ENCODE assay signal across 8 cellular contexts in the genomic region with DNA sequence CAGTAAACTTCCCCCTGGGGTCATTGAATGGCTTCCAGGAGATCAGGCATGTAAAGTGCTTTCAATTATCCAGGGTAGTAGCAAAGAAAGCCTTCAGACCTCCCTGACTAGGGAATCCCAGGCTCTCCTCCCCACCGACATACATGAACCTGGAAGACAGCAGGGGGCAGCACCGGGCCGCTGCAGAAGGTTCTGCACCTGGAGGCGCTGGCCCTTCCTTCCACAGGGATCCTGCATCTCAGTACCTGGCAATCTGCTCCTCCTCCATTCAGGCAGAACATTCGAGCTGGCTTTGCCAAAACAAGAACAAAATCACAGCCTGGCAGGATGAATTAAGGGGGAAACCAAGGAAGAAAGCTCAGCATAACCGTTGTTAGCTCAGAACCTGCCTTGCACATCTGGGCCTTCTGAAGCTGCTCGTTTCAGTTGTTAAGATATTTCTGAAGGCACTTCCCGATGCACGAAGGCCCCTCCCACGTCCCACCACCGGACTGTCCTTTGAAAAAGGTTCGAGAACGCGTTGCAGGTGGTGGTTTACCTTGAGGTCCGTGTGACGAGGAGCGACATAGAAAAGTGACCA.
DNase-seq lines count a peak whose midpoint lies in the region; ATAC-seq and TF ChIP-seq lines count a peak whose summit lies in the region.

No MANE protein-coding gene starts in this region.

- H3K36me3 ChIP-seq in body of pancreas (replicated peaks in 1 of 2; ENCODE audit: insufficient read depth in 1 of 2, low read depth in 2 of 2), result no peaks in the 10 kb centered on the region

- H3K27ac Mint-ChIP-seq in stimulated activated effector memory CD8-positive, alpha-beta T cell treated with anti-CD3 and anti-CD28 coated beads, Interleukin-12 subunit alpha, Interleukin-12 subunit beta, amount 100 ng/mL, for 72 hours, result no peak overlapping the region

- H3K4me1 ChIP-seq in body of pancreas, result no peaks in the 10 kb centered on the region

- H3K9me3 Mint-ChIP-seq in stimulated activated effector memory CD8-positive, alpha-beta T cell treated with anti-CD3 and anti-CD28 coated beads, Interleukin-12 subunit alpha, Interleukin-12 subunit beta, amount 100 ng/mL, for 72 hours, result no peaks in the 10 kb centered on the region

- H3K4me1 Mint-ChIP-seq in stimulated activated effector memory CD8-positive, alpha-beta T cell treated with anti-CD3 and anti-CD28 coated beads, Interleukin-12 subunit alpha, Interleukin-12 subunit beta, amount 100 ng/mL, for 72 hours, result peaks cover 29% of the 10 kb centered on the region

- no peak for ATAC-seq in body of pancreas
- ATAC-seq in left lobe of liver, result peak; percentile 94
- ATAC-seq in stimulated activated effector memory CD8-positive, alpha-beta T cell treated with anti-CD3 and anti-CD28 coated beads, Interleukin-12 subunit alpha, Interleukin-12 subunit beta, amount 100 ng/mL, for 72 hours, result no peak
- ATAC-seq in GM18867 (IDR thresholded peaks at IDR 0.05; ENCODE audit: unreplicated experiment), result no peak
- no peak for ATAC-seq in HG03565 (IDR thresholded peaks at IDR 0.05; ENCODE audit: unreplicated experiment)

- TF ChIP-seq CTCF in NB4 (IDR thresholded peaks at IDR 0.05; ENCODE audit: low read depth, low read length) (peak; percentile 61), body of pancreas (IDR thresholded peaks at IDR 0.05) (peak; percentile 42 to 57 (median 44))

- DNase-seq in NCI-H2196 (lab: John Stamatoyannopoulos, UW; ENCODE audit: unreplicated experiment) (peak; percentile 62), NCI-H2196 treated with DMSO at 0.1 percent for 48 hours (lab: John Stamatoyannopoulos, UW; ENCODE audit: unreplicated experiment) (no peak), NB4 (ENCODE audit: low read depth) (peak; percentile 27), body of pancreas (peak; percentile 49 to 73 (median 60)), left lobe of liver (ENCODE audit: low spot score) (peak; percentile 62)
- no peak for DNase-seq in stimulated activated effector memory CD8-positive, alpha-beta T cell treated with anti-CD3 and anti-CD28 coated beads, Interleukin-12 subunit alpha, Interleukin-12 subunit beta, amount 100 ng/mL, for 72 hours (ENCODE audit: low spot score in 2 of 2)

- H3K27me3 ChIP-seq in body of pancreas, result peaks cover 0 to 8% of the 10 kb centered on the region in 2 donors

- no peak overlapping the region for H3K27ac ChIP-seq in body of pancreas

- no peak overlapping the region for H3K4me3 ChIP-seq in NB4 (ENCODE audit: low read depth, low read length)
- no peak overlapping the region for H3K4me3 ChIP-seq in body of pancreas

- no peak overlapping the region for H3K4me3 Mint-ChIP-seq in stimulated activated effector memory CD8-positive, alpha-beta T cell treated with anti-CD3 and anti-CD28 coated beads, Interleukin-12 subunit alpha, Interleukin-12 subunit beta, amount 100 ng/mL, for 72 hours

- H3K36me3 Mint-ChIP-seq in stimulated activated effector memory CD8-positive, alpha-beta T cell treated with anti-CD3 and anti-CD28 coated beads, Interleukin-12 subunit alpha, Interleukin-12 subunit beta, amount 100 ng/mL, for 72 hours, result no peaks in the 10 kb centered on the region

- no peaks in the 10 kb centered on the region for H3K9me3 ChIP-seq in body of pancreas

- WGBS in body of pancreas, 2 donors, result 44 to 53% methylated on average over 14 to 17 of the region's 17 CpGs

- TF ChIP-seq POLR2A in NB4 (IDR thresholded peaks at IDR 0.05; ENCODE audit: extremely low read depth, insufficient read length) (no peak), body of pancreas (IDR thresholded peaks at IDR 0.05) (no peak)

- intact Hi-C loops in body of pancreas (cut with DNase I), result loop anchor here (10.0 kb wide), 1 partner anchor 624 kb away; no protein-coding TSS in a partner anchor

Comparison
In these comparisons a context has a peak if more than half of its experiments do, and no peak if none do; other contexts are left out.
1. DNase-seq: peak in NCI-H2196 (single experiment), NB4 (single experiment), body of pancreas (4 of 4) and left lobe of liver (single experiment); none in NCI-H2196 treated with DMSO at 0.1 percent for 48 hours (single experiment) and stimulated activated effector memory CD8-positive, alpha-beta T cell treated with anti-CD3 and anti-CD28 coated beads, Interleukin-12 subunit alpha, Interleukin-12 subunit beta, amount 100 ng/mL, for 72 hours (0 of 2).